In the genomic region with DNA sequence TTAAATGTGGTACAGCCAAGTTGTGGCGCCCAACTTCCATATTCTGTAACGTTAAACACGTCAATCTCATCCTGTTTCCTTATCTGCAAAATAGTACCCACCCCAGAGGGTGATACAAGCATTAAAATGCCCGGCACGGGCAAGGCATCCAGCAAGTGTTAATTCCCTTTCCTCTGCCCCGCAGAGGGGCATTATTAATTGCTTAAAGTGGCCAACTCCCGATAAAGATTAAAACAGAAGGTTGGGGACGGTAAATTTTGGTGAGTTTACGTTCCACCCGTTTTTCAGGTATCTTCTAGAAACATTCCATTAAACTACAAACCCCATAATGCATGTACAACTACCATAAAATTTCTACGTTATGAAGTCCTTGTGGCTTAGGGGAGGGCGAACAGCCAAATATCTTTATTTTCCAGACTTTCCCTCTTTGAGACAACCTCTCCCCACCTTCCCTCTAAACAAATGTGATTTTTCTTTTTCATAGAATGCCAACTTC, we compare ENCODE assay signal across 7 cellular contexts. TPM values are rescaled to one million over a fixed set of nuclear protein-coding genes. Genes with fewer than 3 reads are reported as not detected.
A peak's percentile ranks its signal among the peaks of the same experiment; 100 is the strongest.
DNase-seq lines count a peak whose midpoint lies in the region; ATAC-seq and TF ChIP-seq lines count a peak whose summit lies in the region.

No MANE protein-coding gene starts in this region.

- H3K4me3 ChIP-seq in GM06990 (replicated peaks; ENCODE audit: low read depth, low read length) (peak overlapping the region; percentile 99), iPS-15b (ENCODE audit: low read depth, low read length) (peak overlapping the region; percentile 84), spleen (peak overlapping the region; percentile 59 to 85 (median 74))

- DNase-seq in GM06990 (ENCODE audit: extremely low read depth, insufficient read length) (no peak), NAMALWA (ENCODE audit: low spot score) (peak; percentile 56), spleen (no peak)
- DNase-seq in activated naive CD8-positive, alpha-beta T cell treated with anti-CD3 and anti-CD28 coated beads, Interleukin-2, amount 10 ng/mL, durations not matched to agents 7 days and 5 days = no peak

- H3K9me3 Mint-ChIP-seq in activated naive CD8-positive, alpha-beta T cell treated with anti-CD3 and anti-CD28 coated beads, Interleukin-2, amount 10 ng/mL, durations not matched to agents 7 days and 5 days = no peaks in the 10 kb centered on the region

- TF ChIP-seq POLR2A in spleen (IDR thresholded peaks at IDR 0.05) = no peak

- H3K4me1 ChIP-seq in iPS-15b (ENCODE audit: control insufficient read depth, insufficient read depth, low read length) (no peaks in the 10 kb centered on the region), spleen (peaks cover 20 to 44% (median 35%) of the 10 kb centered on the region in 6 donors)

- peak overlapping the region; percentile 98 for H3K4me3 Mint-ChIP-seq in activated naive CD8-positive, alpha-beta T cell treated with anti-CD3 and anti-CD28 coated beads, Interleukin-2, amount 10 ng/mL, durations not matched to agents 7 days and 5 days

- POLR2A ChIA-PET in activated naive CD8-positive, alpha-beta T cell treated with anti-CD3 and anti-CD28 coated beads, Interleukin-2, amount 10 ng/mL, durations not matched to agents 7 days and 5 days (lab: Charles Lee) = interaction anchor here (1.5 kb wide), 2 partner anchors 11 to 263 kb away, joined by 5 to 15 read pairs; a partner anchor contains a TSS

- peaks cover 16% of the 10 kb centered on the region for H3K4me1 Mint-ChIP-seq in activated naive CD8-positive, alpha-beta T cell treated with anti-CD3 and anti-CD28 coated beads, Interleukin-2, amount 10 ng/mL, durations not matched to agents 7 days and 5 days

- H3K9me3 ChIP-seq in iPS-15b (ENCODE audit: control insufficient read depth, insufficient read depth, low read length) (no peaks in the 10 kb centered on the region), spleen (no peaks in the 10 kb centered on the region)

- H3K9ac ChIP-seq in iPS-15b (ENCODE audit: low read depth, low read length) = peak overlapping the region; percentile 97

- H3K27me3 ChIP-seq in GM06990 (replicated peaks; ENCODE audit: control insufficient read depth, insufficient read depth, low read length) (no peaks in the 10 kb centered on the region), iPS-15b (ENCODE audit: control insufficient read depth, insufficient read depth, low read length) (no peaks in the 10 kb centered on the region), spleen (replicated peaks in 1 of 7) (no peaks in the 10 kb centered on the region)

- H3K36me3 ChIP-seq in GM06990 (ENCODE audit: control insufficient read depth, insufficient read depth, low read length) (no peaks in the 10 kb centered on the region), iPS-15b (ENCODE audit: control insufficient read depth, insufficient read depth, low read length) (no peaks in the 10 kb centered on the region), spleen (peaks cover 0 to 4% (median 0%) of the 10 kb centered on the region in 6 donors)

- peak overlapping the region; percentile 98 to 100 (median 100) for H3K27ac ChIP-seq in spleen

- intact Hi-C loops in spleen (cut with DNase I; ENCODE audit: low total_unique reads) = no loop called here

- TF ChIP-seq CTCF in GM06990 (IDR thresholded peaks at IDR 0.05; ENCODE audit: insufficient read depth, low read length, poor library complexity, severe bottlenecking) (no peak), spleen (IDR thresholded peaks at IDR 0.05 in 8 of 11, conservative IDR thresholded peaks at IDR 0.05 in 3 of 11) (no peak)

- WGBS in spleen, 5 donors = 1 to 2% (median 1%) methylated on average over 12 of the region's 12 CpGs

- H3K27me3 Mint-ChIP-seq in activated naive CD8-positive, alpha-beta T cell treated with anti-CD3 and anti-CD28 coated beads, Interleukin-2, amount 10 ng/mL, durations not matched to agents 7 days and 5 days = no peaks in the 10 kb centered on the region

- peak overlapping the region; percentile 99 for H3K27ac Mint-ChIP-seq in activated naive CD8-positive, alpha-beta T cell treated with anti-CD3 and anti-CD28 coated beads, Interleukin-2, amount 10 ng/mL, durations not matched to agents 7 days and 5 days

- no peak for ATAC-seq in activated naive CD8-positive, alpha-beta T cell treated with anti-CD3 and anti-CD28 coated beads, Interleukin-2, amount 10 ng/mL, durations not matched to agents 7 days and 5 days (ENCODE audit: low read depth)
- ATAC-seq in HG02588 (IDR thresholded peaks at IDR 0.05; ENCODE audit: unreplicated experiment) = no peak
- no peak for ATAC-seq in GM21360 (IDR thresholded peaks at IDR 0.05; ENCODE audit: unreplicated experiment)

- peaks cover 19% of the 10 kb centered on the region for H3K36me3 Mint-ChIP-seq in activated naive CD8-positive, alpha-beta T cell treated with anti-CD3 and anti-CD28 coated beads, Interleukin-2, amount 10 ng/mL, durations not matched to agents 7 days and 5 days

RNA-seq across cellular contexts. Expression of a gene that starts 1.3 kb away (rescaled TPM):
- total RNA-seq in activated naive CD8-positive, alpha-beta T cell treated with anti-CD3 and anti-CD28 coated beads, Interleukin-2, amount 10 ng/mL, durations not matched to agents 7 days and 5 days = 100 to 1,000 TPM; 107 to 112 TPM
- total RNA-seq in spleen = 100 to 1,000 TPM in 2 of 7 donors, 10 to 100 TPM in 5; 81.9 to 118 (median 88.7) TPM
- polyA plus RNA-seq in spleen = 10 to 100 TPM; 58.0 to 77.7 (median 75.7) TPM
